In the genomic region with DNA sequence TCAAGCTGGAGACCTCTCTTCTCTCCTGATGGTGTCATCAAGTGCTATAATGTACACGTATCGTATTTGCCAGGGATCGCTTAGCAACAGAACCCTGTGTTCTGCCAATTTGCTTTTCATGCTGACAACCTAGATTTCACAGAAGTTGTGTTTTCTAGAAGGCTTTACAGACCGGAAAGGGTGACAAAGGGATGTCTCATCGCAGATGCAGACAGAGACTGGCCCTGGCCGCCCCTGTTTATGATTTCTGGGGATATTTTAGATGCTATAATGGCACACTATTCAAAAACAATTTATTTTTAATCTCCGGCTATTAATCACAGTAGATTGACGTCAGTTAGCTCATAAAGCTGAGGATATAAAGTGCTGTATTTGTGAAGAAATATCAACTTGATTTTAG, we compare ENCODE assay signal across 13 cellular contexts.
DNase-seq lines count a peak whose midpoint lies in the region; ATAC-seq and TF ChIP-seq lines count a peak whose summit lies in the region.
"Had no signal": no experiment of that assay in that cellular context is flagged by ENCODE, and none has a peak within 500 bp of the region (broad histone marks: within the 10 kb centered on the region; RNA-seq: fewer than 3 reads in every experiment).

No MANE protein-coding gene starts in this region.

- TF ChIP-seq RAD21 in IMR-90 (IDR thresholded peaks at IDR 0.05; ENCODE audit: low read length) = no peak

- no peak for TF ChIP-seq POLR2A in IMR-90 (IDR thresholded peaks at IDR 0.05; ENCODE audit: low read depth, low read length)
- no peak for TF ChIP-seq POLR2A in adrenal gland (IDR thresholded peaks at IDR 0.05)

- no peak overlapping the region for H3K14ac ChIP-seq in IMR-90 (replicated peaks; ENCODE audit: low read depth, low read length)

- no peak for TF ChIP-seq CTCF in IMR-90 (conservative IDR thresholded peaks at IDR 0.05; ENCODE audit: low read depth, low read length)
- no peak for TF ChIP-seq CTCF in adrenal gland (IDR thresholded peaks at IDR 0.05)

- H2AFZ ChIP-seq in IMR-90 (replicated peaks; ENCODE audit: low read length, poor library complexity) = peak overlapping the region; percentile 14

- no peak overlapping the region for H3K4me3 Mint-ChIP-seq in stimulated activated effector memory CD8-positive, alpha-beta T cell treated with anti-CD3 and anti-CD28 coated beads, Interleukin-12 subunit alpha, Interleukin-12 subunit beta, amount 100 ng/mL, for 72 hours
- H3K4me3 Mint-ChIP-seq: activated naive CD4-positive, alpha-beta T cell treated with anti-CD3 and anti-CD28 coated beads, Interleukin-2, amount 50 U/mL, for 24 hours had no signal

- ATAC-seq in IMR-90 (ENCODE audit: low read depth) = no peak
- ATAC-seq in HG03175 (IDR thresholded peaks at IDR 0.05; ENCODE audit: unreplicated experiment) = no peak
- ATAC-seq in stimulated activated effector memory CD8-positive, alpha-beta T cell treated with anti-CD3 and anti-CD28 coated beads, Interleukin-12 subunit alpha, Interleukin-12 subunit beta, amount 100 ng/mL, for 72 hours = no peak
- ATAC-seq in GM19351 (IDR thresholded peaks at IDR 0.05; ENCODE audit: unreplicated experiment) = no peak

- no peaks in the 10 kb centered on the region for H3K36me3 Mint-ChIP-seq in stimulated activated effector memory CD8-positive, alpha-beta T cell treated with anti-CD3 and anti-CD28 coated beads, Interleukin-12 subunit alpha, Interleukin-12 subunit beta, amount 100 ng/mL, for 72 hours
- H3K36me3 Mint-ChIP-seq: activated naive CD4-positive, alpha-beta T cell treated with anti-CD3 and anti-CD28 coated beads, Interleukin-2, amount 50 U/mL, for 24 hours had no signal

- DNase-seq in AG08395 (ENCODE audit: low spot score) (peak; percentile 59), IMR-90 (peak; percentile 52), adrenal gland (peak in 4 of 7 donors; percentile 22 to 61 (median 53)), inferior parietal cortex (ENCODE audit: extremely low spot score) (peak; percentile 53), OCI-M1 (lab: John Stamatoyannopoulos, UW) (no peak)
- DNase-seq in stimulated activated effector memory CD8-positive, alpha-beta T cell treated with anti-CD3 and anti-CD28 coated beads, Interleukin-12 subunit alpha, Interleukin-12 subunit beta, amount 100 ng/mL, for 72 hours (ENCODE audit: low spot score in 2 of 2) = no peak
- DNase-seq: NCI-H226, pancreas had no signal

- H4K5ac ChIP-seq in IMR-90 (ENCODE audit: low read depth, low read length) = no peak overlapping the region

- no peaks in the 10 kb centered on the region for H3K9me1 ChIP-seq in IMR-90 (ENCODE audit: insufficient read depth, low read length)

- no peak overlapping the region for H2BK5ac ChIP-seq in IMR-90 (ENCODE audit: low read depth, low read length, poor library complexity, severe bottlenecking)

- no peak overlapping the region for H3K4me2 ChIP-seq in IMR-90 (ENCODE audit: low read depth, low read length)
- H3K4me2 ChIP-seq: BLaER1 had no signal

- no peak overlapping the region; the same call in 2 of the 3 replicates for H2BK15ac ChIP-seq in IMR-90 (ENCODE audit: low read depth, low read length)

- H3K27me3 ChIP-seq in IMR-90 (ENCODE audit: control insufficient read depth, insufficient read depth, low read length) (peaks cover 6% of the 10 kb centered on the region), adrenal gland (no peaks in the 10 kb centered on the region)
- H3K27me3 ChIP-seq: BLaER1, pancreas had no signal

- intact Hi-C loops in IMR-90 (cut with micrococcal nuclease) = no loop called here
- intact Hi-C loops in adrenal gland (cut with DNase I) = no loop called here

- BruUV-seq in IMR-90 (replicated peaks; lab: Mats Ljungman, UMichigan) = no TSS peak

- H3K9ac ChIP-seq in IMR-90 (ENCODE audit: low read depth, low read length) = no peak overlapping the region
- H3K9ac ChIP-seq: BLaER1 had no signal

- no peaks in the 10 kb centered on the region for H3K79me1 ChIP-seq in IMR-90 (ENCODE audit: low read depth in 1 of 2, low read length in 2 of 2)

- H4K8ac ChIP-seq in IMR-90 (ENCODE audit: low read depth in 2 of 2, low read length in 2 of 2) = no peak overlapping the region

- no peak overlapping the region for H3K27ac ChIP-seq in IMR-90 (ENCODE audit: insufficient read depth, low read length)
- H3K27ac ChIP-seq in adrenal gland = peak overlapping the region in 2 of 5 donors; percentile 56 to 79
- H3K27ac ChIP-seq: BLaER1, SK-N-MC had no signal

- H3K36me3 ChIP-seq in IMR-90 (ENCODE audit: control insufficient read depth, insufficient read depth, low read length) (no peaks in the 10 kb centered on the region), adrenal gland (replicated peaks in 1 of 2) (no peaks in the 10 kb centered on the region)
- H3K36me3 ChIP-seq: BLaER1, pancreas had no signal

- no peak overlapping the region for H3K27ac Mint-ChIP-seq in stimulated activated effector memory CD8-positive, alpha-beta T cell treated with anti-CD3 and anti-CD28 coated beads, Interleukin-12 subunit alpha, Interleukin-12 subunit beta, amount 100 ng/mL, for 72 hours
- H3K27ac Mint-ChIP-seq: activated naive CD4-positive, alpha-beta T cell treated with anti-CD3 and anti-CD28 coated beads, Interleukin-2, amount 50 U/mL, for 24 hours had no signal

- POLR2A ChIA-PET in IMR-90 (lab: Charles Lee; ENCODE audit: unreplicated experiment) = no interaction called here

- H3K9me3 Mint-ChIP-seq in stimulated activated effector memory CD8-positive, alpha-beta T cell treated with anti-CD3 and anti-CD28 coated beads, Interleukin-12 subunit alpha, Interleukin-12 subunit beta, amount 100 ng/mL, for 72 hours = peaks cover 2% of the 10 kb centered on the region
- H3K9me3 Mint-ChIP-seq: activated naive CD4-positive, alpha-beta T cell treated with anti-CD3 and anti-CD28 coated beads, Interleukin-2, amount 50 U/mL, for 24 hours had no signal

- H2BK120ac ChIP-seq in IMR-90 (ENCODE audit: low read depth, low read length) = no peak overlapping the region

- H3K56ac ChIP-seq in IMR-90 (ENCODE audit: extremely low read depth, insufficient read depth, low read length) = no peak overlapping the region

- no peak overlapping the region for H2AK9ac ChIP-seq in IMR-90 (replicated peaks; ENCODE audit: low read depth, low read length, poor library complexity)

- in situ Hi-C loops in IMR-90 (cut with MboI; ENCODE audit: low sequenced_read_pairs) = no loop called here

- H3K9me3 ChIP-seq in IMR-90 (ENCODE audit: control insufficient read depth, insufficient read depth, low read length) (no peaks in the 10 kb centered on the region), adrenal gland (replicated peaks in 1 of 3) (no peaks in the 10 kb centered on the region)
- H3K9me3 ChIP-seq: BLaER1, pancreas had no signal

- H3K23ac ChIP-seq in IMR-90 (ENCODE audit: low read depth, low read length) = no peak overlapping the region

- no peaks in the 10 kb centered on the region for H3K4me1 Mint-ChIP-seq in stimulated activated effector memory CD8-positive, alpha-beta T cell treated with anti-CD3 and anti-CD28 coated beads, Interleukin-12 subunit alpha, Interleukin-12 subunit beta, amount 100 ng/mL, for 72 hours
- H3K4me1 Mint-ChIP-seq: activated naive CD4-positive, alpha-beta T cell treated with anti-CD3 and anti-CD28 coated beads, Interleukin-2, amount 50 U/mL, for 24 hours had no signal

- H3K4ac ChIP-seq in IMR-90 (ENCODE audit: low read depth, low read length) = peak overlapping the region; percentile 0; the same call in 1 of the 2 replicates

- dilution Hi-C loops in IMR-90 (cut with HindIII; ENCODE audit: low sequenced_read_pairs, unreplicated experiment) = no loop called here

- no peak overlapping the region for H2AK5ac ChIP-seq in IMR-90 (ENCODE audit: low read depth, low read length)

- no peak overlapping the region for H3K4me3 ChIP-seq in IMR-90 (ENCODE audit: insufficient read depth, low read depth, low read length)
- H3K4me3 ChIP-seq in adrenal gland = no peak overlapping the region
- H3K4me3 ChIP-seq: BLaER1, pancreas, SK-N-MC had no signal

- no peak overlapping the region for H2BK20ac ChIP-seq in IMR-90 (ENCODE audit: low read depth, low read length)

- CTCF ChIA-PET in IMR-90 (lab: Yijun Ruan, JAX) = no interaction called here

- no peaks in the 10 kb centered on the region for H4K20me1 ChIP-seq in IMR-90 (ENCODE audit: insufficient read depth, low read length)
- H4K20me1 ChIP-seq: BLaER1 had no signal

- H3K18ac ChIP-seq in IMR-90 (ENCODE audit: low read depth, low read length) = no peak overlapping the region

- H3K4me1 ChIP-seq in IMR-90 (ENCODE audit: control insufficient read depth, insufficient read depth, low read length) (no peaks in the 10 kb centered on the region; the same call in 1 of the 2 replicates), adrenal gland (replicated peaks in 1 of 2) (peaks cover 0 to 14% of the 10 kb centered on the region in 2 donors)
- H3K4me1 ChIP-seq: BLaER1, pancreas had no signal

- WGBS in IMR-90 (ENCODE audit: extremely low coverage in 2 of 2, insufficient read length in 1 of 2), 2 experiments = no CpG with 5 or more reads among the region's 8 CpGs
- 46 to 56% (median 51%) methylated on average over 8 of the region's 8 CpGs for WGBS in adrenal gland, 4 donors

- no peak overlapping the region for H4K91ac ChIP-seq in IMR-90 (ENCODE audit: insufficient read depth, low read depth, low read length)

TF ChIP-seq in IMR-90, 13 proteins besides CTCF, POLR2A, EP300 and RAD21:
- TF ChIP-seq NFE2L2 (IDR thresholded peaks at IDR 0.05; ENCODE audit: low read depth, low read length) (peak; percentile 58), MAFK (IDR thresholded peaks at IDR 0.05; ENCODE audit: low read depth, low read length) (peak; percentile 30; the same call in 1 of the 2 replicates), SMC3 (IDR thresholded peaks at IDR 0.05; ENCODE audit: low read depth, low read length) (no peak)
TF ChIP-seq in IMR-90: peak in this region for 2.

Comparison
In these comparisons a context has a peak if more than half of its experiments do, and no peak if none do; other contexts are left out.
1. DNase-seq: peak in AG08395 (single experiment), IMR-90 (single experiment), adrenal gland (4 of 7) and inferior parietal cortex (single experiment); none in stimulated activated effector memory CD8-positive, alpha-beta T cell treated with anti-CD3 and anti-CD28 coated beads, Interleukin-12 subunit alpha, Interleukin-12 subunit beta, amount 100 ng/mL, for 72 hours (0 of 2) and OCI-M1 (single experiment).